In the genomic region with DNA sequence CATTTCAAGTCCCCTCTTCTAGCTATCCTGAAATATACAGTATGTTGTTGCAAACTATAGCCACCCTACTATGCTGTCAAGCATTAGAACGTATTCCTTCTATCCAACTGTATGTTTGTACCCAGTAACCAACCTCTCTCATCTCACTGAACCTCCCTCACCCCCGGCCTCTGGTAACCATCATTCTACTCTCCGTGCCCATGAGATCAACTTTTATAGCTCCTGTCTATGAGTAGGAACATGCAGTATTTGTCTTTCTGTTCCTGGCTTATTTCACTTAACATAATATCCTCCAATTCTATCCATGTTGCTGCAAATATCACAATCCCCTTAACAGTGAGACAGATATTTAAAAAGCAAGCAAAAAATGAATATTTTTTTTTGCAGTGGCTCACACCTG, we compare ENCODE assay signal across 32 cellular contexts.
"Had no signal": no experiment of that assay in that cellular context is flagged by ENCODE, and none has a peak within 500 bp of the region (broad histone marks: within the 10 kb centered on the region; RNA-seq: fewer than 3 reads in every experiment).

No MANE protein-coding gene starts in this region.

- H3K27ac ChIP-seq: adrenal gland, body of pancreas, brain microvascular endothelial cell, breast epithelium had no signal

- H3K4me1 ChIP-seq: adrenal gland, body of pancreas, breast epithelium had no signal

- H3K27me3 ChIP-seq: adrenal gland, body of pancreas, brain microvascular endothelial cell, breast epithelium had no signal

- ATAC-seq: activated CD8-positive, alpha-beta T cell treated with anti-CD3 and anti-CD28 coated beads for 36 hours; activated naive CD4-positive, alpha-beta T cell treated with anti-CD3 and anti-CD28 coated beads, Interleukin-2, amount 50 U/mL, for 72 hours; activated T-cell treated with anti-CD3 and anti-CD28 coated beads, Interleukin-2, amount 50 U/mL, for 4 hours; activated T-cell treated with anti-CD3 and anti-CD28 coated beads, Interleukin-2, amount 50 U/mL, for 72 hours; activated T-helper 17 cell treated with anti-CD3 and anti-CD28 coated beads, Interleukin-2, amount 50 U/mL, for 72 hours; body of pancreas had no signal

- H3K9me3 ChIP-seq: adrenal gland, body of pancreas, breast epithelium had no signal

- H3K4me3 ChIP-seq: adrenal gland, body of pancreas, breast epithelium had no signal

- DNase-seq: activated B cell treated with CpG ODN at 0.5 μM for 24 hours; activated CD4-positive, alpha-beta memory T cell treated with anti-CD3 and anti-CD28 coated beads for 36 hours; activated CD4-positive, alpha-beta T cell treated with anti-CD3 and anti-CD28 coated beads for 4 hours; activated CD4-positive, alpha-beta T cell treated with anti-CD3 and anti-CD28 coated beads, Interleukin-2, amount 10 ng/mL, durations not matched to agents 24 days and 14 days; activated CD4-positive, alpha-beta T cell treated with anti-CD3 and anti-CD28 coated beads, Interleukin-2, amount 50 U/mL, for 1 hour; activated CD4-positive, alpha-beta T cell treated with anti-CD3 and anti-CD28 coated beads, Interleukin-2, amount 50 U/mL, for 4 hours; activated CD4-positive, CD25-positive, alpha-beta regulatory T cell treated with anti-CD3 and anti-CD28 coated beads, Interleukin-2, amount 50 U/mL, for 72 hours; activated CD8-positive, alpha-beta memory T cell treated with anti-CD3 and anti-CD28 coated beads, Interleukin-2, amount 50 U/mL, for 4 hours; activated CD8-positive, alpha-beta T cell treated with anti-CD3 and anti-CD28 coated beads for 36 hours; activated effector memory CD4-positive, alpha-beta T cell treated with anti-CD3 and anti-CD28 coated beads, Interleukin-2, amount 50 U/mL, for 16 hours; activated gamma-delta T cell treated with Interleukin-2 at 50 U/mL for 16 hours; activated naive CD4-positive, alpha-beta T cell; activated naive CD4-positive, alpha-beta T cell treated with anti-CD3 and anti-CD28 coated beads for 36 hours; activated naive CD4-positive, alpha-beta T cell treated with anti-CD3 and anti-CD28 coated beads, Interleukin-2, amount 50 U/mL, for 16 hours; activated naive CD8-positive, alpha-beta T cell treated with anti-CD3 and anti-CD28 coated beads for 36 hours; activated T-cell treated with anti-CD3 and anti-CD28 coated beads for 4 hours; activated T-cell treated with anti-CD3 and anti-CD28 coated beads, Interleukin-2, amount 50 U/mL, for 1 hour; activated T-cell treated with anti-CD3 and anti-CD28 coated beads, Interleukin-2, amount 50 U/mL, for 4 hours; activated T-cell treated with anti-CD3 and anti-CD28 coated beads, Interleukin-2, amount 50 U/mL, for 72 hours; adrenal gland; amniotic stem cell; aorta; body of pancreas; brain microvascular endothelial cell; caudate nucleus; cerebellar nuclear complex; T-helper 1 cell; T-helper 2 cell; T-helper 9 cell had no signal

- H3K36me3 ChIP-seq: adrenal gland, brain microvascular endothelial cell, breast epithelium had no signal
